Comparison of ENCODE assay signal across 1 cellular context in genomic region chr6:33206027-33206863, GRCh38.
TF ChIP-seq lines count a peak whose summit lies in the region.

No MANE protein-coding gene starts in this region.

TF ChIP-seq in IMR-90, 13 proteins besides CTCF, POLR2A, EP300 and RAD21:
- no peak for TF ChIP-seq USF2 (IDR thresholded peaks at IDR 0.05; ENCODE audit: low read depth, low read length)
- no peak for TF ChIP-seq CEBPB (IDR thresholded peaks at IDR 0.05; ENCODE audit: low read depth, low read length)
- TF ChIP-seq MAFK (IDR thresholded peaks at IDR 0.05; ENCODE audit: low read depth, low read length), result no peak
- TF ChIP-seq FOS (IDR thresholded peaks at IDR 0.05; ENCODE audit: low read depth, low read length), result no peak
- TF ChIP-seq MAZ (IDR thresholded peaks at IDR 0.05; ENCODE audit: borderline replicate concordance, low read depth, low read length), result no peak
- no peak for TF ChIP-seq MXI1 (IDR thresholded peaks at IDR 0.05; ENCODE audit: borderline replicate concordance, low read depth, low read length)
- TF ChIP-seq BHLHE40 (IDR thresholded peaks at IDR 0.05; ENCODE audit: low read depth, low read length), result no peak
- TF ChIP-seq RFX5 (IDR thresholded peaks at IDR 0.05; ENCODE audit: low read depth, low read length), result no peak
- TF ChIP-seq ELK1 (IDR thresholded peaks at IDR 0.05; ENCODE audit: borderline replicate concordance, low read depth, low read length), result no peak
- no peak for TF ChIP-seq RCOR1 (IDR thresholded peaks at IDR 0.05; ENCODE audit: insufficient replicate concordance, low read length)
- no peak for TF ChIP-seq NFE2L2 (IDR thresholded peaks at IDR 0.05; ENCODE audit: low read depth, low read length)
- TF ChIP-seq CHD1 (IDR thresholded peaks at IDR 0.05; ENCODE audit: low read depth, low read length), result no peak
- TF ChIP-seq SMC3 (IDR thresholded peaks at IDR 0.05; ENCODE audit: low read depth, low read length), result no peak
